In the genomic region with DNA sequence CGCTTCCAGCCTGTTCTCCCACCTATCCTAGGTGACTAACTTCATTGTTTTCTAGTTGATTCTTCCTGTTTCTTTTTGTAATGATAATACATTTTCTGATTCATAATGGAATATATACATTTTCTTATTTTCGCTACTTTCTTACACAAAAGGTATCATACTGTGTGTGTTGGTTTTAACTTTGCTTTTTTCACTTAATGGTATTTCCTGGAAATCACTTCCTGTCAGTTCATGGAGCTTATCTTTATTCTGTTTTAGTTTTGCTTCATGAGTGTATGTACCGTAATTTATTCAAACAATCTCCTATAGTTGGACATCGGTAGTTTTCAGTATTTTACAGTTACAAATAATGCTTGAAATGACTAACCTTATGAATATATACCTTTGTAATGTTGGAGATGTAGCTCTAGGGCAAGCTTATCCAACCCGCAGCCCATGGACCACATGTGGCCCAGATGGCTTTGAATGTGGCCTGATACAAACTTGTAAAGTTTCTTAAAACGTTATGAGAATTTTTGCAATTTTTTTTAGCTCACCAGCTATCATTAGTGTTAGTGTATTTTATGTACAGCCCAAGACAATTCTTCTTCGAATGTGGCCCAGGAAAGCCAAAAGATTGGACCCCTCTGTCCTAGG, we compare ENCODE assay signal across 15 cellular contexts. TPM values are rescaled to one million over a fixed set of nuclear protein-coding genes. Genes with fewer than 3 reads are reported as not detected.
DNase-seq lines count a peak whose midpoint lies in the region; ATAC-seq, FAIRE-seq and TF ChIP-seq lines count a peak whose summit lies in the region.
"Had no signal": no experiment of that assay in that cellular context is flagged by ENCODE, and none has a peak within 500 bp of the region (broad histone marks: within the 10 kb centered on the region; RNA-seq: fewer than 3 reads in every experiment).

No MANE protein-coding gene starts in this region.

- no peak overlapping the region for H3K4me3 ChIP-seq in endothelial cell of umbilical vein (replicated peaks in 1 of 3; ENCODE audit: insufficient read depth in 1 of 3, low read depth in 1 of 3, low read length in 3 of 3)
- H3K4me3 ChIP-seq: K562, PC-9 had no signal

- peaks cover 4 to 20% of the 10 kb centered on the region in 2 donors for H3K36me3 Mint-ChIP-seq in activated T-cell treated with anti-CD3 and anti-CD28 coated beads, Interleukin-2, amount 50 U/mL, for 72 hours (ENCODE audit: insufficient read depth in 2 of 2)
- H3K36me3 Mint-ChIP-seq in nephron progenitor cell (ENCODE audit: low read depth) = peaks cover 81% of the 10 kb centered on the region

- H3K4me1 ChIP-seq in endothelial cell of umbilical vein (ENCODE audit: control insufficient read depth, extremely low read depth, insufficient read depth, low read length) = peaks cover 7% of the 10 kb centered on the region

- peak overlapping the region; percentile 94 for H3K27ac Mint-ChIP-seq in activated T-cell treated with anti-CD3 and anti-CD28 coated beads, Interleukin-2, amount 50 U/mL, for 72 hours
- H3K27ac Mint-ChIP-seq in nephron progenitor cell = no peak overlapping the region
- H3K27ac Mint-ChIP-seq: B cell had no signal

- no peaks in the 10 kb centered on the region for H3K79me2 ChIP-seq in endothelial cell of umbilical vein (ENCODE audit: control insufficient read depth, insufficient read depth, low read length)

- POLR2A ChIA-PET in endothelial cell of umbilical vein (lab: Charles Lee) = no interaction called here

- no peaks in the 10 kb centered on the region for H3K27me3 ChIP-seq in endothelial cell of umbilical vein (ENCODE audit: control insufficient read depth in 2 of 2, insufficient read depth in 2 of 2, low read length in 2 of 2)

- BruUV-seq in endothelial cell of umbilical vein (replicated peaks; lab: Mats Ljungman, UMichigan) = no TSS peak

- FAIRE-seq in endothelial cell of umbilical vein (lab: Jason Lieb, UNC) = no peak
- FAIRE-seq: K562 had no signal

- dilution Hi-C loops in endothelial cell of umbilical vein (cut with MboI; ENCODE audit: extremely low pct_ligation_motif_present, low sequenced_read_pairs) = no loop called here

- H3K4me1 Mint-ChIP-seq in activated T-cell treated with anti-CD3 and anti-CD28 coated beads, Interleukin-2, amount 50 U/mL, for 72 hours (ENCODE audit: low read depth) = peaks cover 18% of the 10 kb centered on the region
- no peaks in the 10 kb centered on the region for H3K4me1 Mint-ChIP-seq in nephron progenitor cell
- H3K4me1 Mint-ChIP-seq: B cell had no signal

- in situ Hi-C loops in SK-MEL-5 (cut with HindIII; ENCODE audit: low pct_unique_long_range_greater_than_20kb, low sequenced_read_pairs) = no loop called here

- peak overlapping the region; percentile 16 for H3K4me2 ChIP-seq in endothelial cell of umbilical vein (ENCODE audit: insufficient read depth, low read length)
- H3K4me2 ChIP-seq: PC-9 had no signal

- no peaks in the 10 kb centered on the region for H3K27me3 Mint-ChIP-seq in activated T-cell treated with anti-CD3 and anti-CD28 coated beads, Interleukin-2, amount 50 U/mL, for 72 hours (ENCODE audit: low read depth)
- H3K27me3 Mint-ChIP-seq in nephron progenitor cell (ENCODE audit: low read depth, poor library complexity) = no peaks in the 10 kb centered on the region
- H3K27me3 Mint-ChIP-seq: B cell; CD4-positive, alpha-beta memory T cell had no signal

- no peaks in the 10 kb centered on the region for H3K9me3 ChIP-seq in endothelial cell of umbilical vein (replicated peaks; ENCODE audit: control insufficient read depth, insufficient read depth, low read length)

- peaks cover 0 to 7% of the 10 kb centered on the region in 2 experiments for H3K36me3 ChIP-seq in endothelial cell of umbilical vein (ENCODE audit: control insufficient read depth in 2 of 2, extremely low read depth in 1 of 2, insufficient read depth in 2 of 2, low read length in 2 of 2)

- TF ChIP-seq CTCF in endothelial cell of umbilical vein (IDR thresholded peaks at IDR 0.05; ENCODE audit: extremely low read depth in 1 of 2, insufficient read depth in 1 of 2, low read depth in 1 of 2, low read length in 2 of 2) (no peak), nephron progenitor cell (IDR thresholded peaks at IDR 0.05) (no peak)

- H3K9me3 Mint-ChIP-seq in activated T-cell treated with anti-CD3 and anti-CD28 coated beads, Interleukin-2, amount 50 U/mL, for 72 hours = no peaks in the 10 kb centered on the region
- H3K9me3 Mint-ChIP-seq in nephron progenitor cell = no peaks in the 10 kb centered on the region
- H3K9me3 Mint-ChIP-seq: CD4-positive, alpha-beta memory T cell had no signal

- peak overlapping the region in 1 of 2 donors; percentile 61 for H3K4me3 Mint-ChIP-seq in activated T-cell treated with anti-CD3 and anti-CD28 coated beads, Interleukin-2, amount 50 U/mL, for 72 hours
- H3K4me3 Mint-ChIP-seq in nephron progenitor cell = no peak overlapping the region
- H3K4me3 Mint-ChIP-seq: B cell had no signal

- CTCF ChIA-PET in endothelial cell of umbilical vein (lab: Charles Lee) = interaction anchor here (0.9 to 1.8 kb wide), 4 partner anchors 11 to 173 kb away, joined by 3 to 7 read pairs (median 3); no protein-coding TSS in a partner anchor

- no peak for TF ChIP-seq POLR2A in endothelial cell of umbilical vein (IDR thresholded peaks at IDR 0.05; ENCODE audit: low read depth, low read length)

- H4K20me1 ChIP-seq in endothelial cell of umbilical vein (replicated peaks; ENCODE audit: control insufficient read depth, extremely low read depth, insufficient read depth, low read length) = no peaks in the 10 kb centered on the region

- intact Hi-C loops in endothelial cell of umbilical vein (cut with micrococcal nuclease) = no loop called here

- H2AFZ ChIP-seq in endothelial cell of umbilical vein (ENCODE audit: low read depth, low read length) = no peak overlapping the region
- H2AFZ ChIP-seq: PC-9 had no signal

- H3K9ac ChIP-seq in endothelial cell of umbilical vein (replicated peaks; ENCODE audit: extremely low read depth, insufficient read depth, low read length) = no peak overlapping the region

- no peak for DNase-seq in activated T-cell treated with anti-CD3 and anti-CD28 coated beads, Interleukin-2, amount 50 U/mL, for 72 hours
- DNase-seq in activated T-cell treated with anti-CD3 and anti-CD28 coated beads, Interleukin-2, amount 50 U/mL, for 1 hour = no peak
- DNase-seq in EL (peak; percentile 32), SK-MEL-5 (ENCODE audit: low read depth, low spot score) (peak; percentile 27), endothelial cell of umbilical vein (ENCODE audit: low read depth, low spot score) (no peak), NK-92 (lab: John Stamatoyannopoulos, UW; ENCODE audit: unreplicated experiment) (no peak), nephron progenitor cell (no peak)
- DNase-seq: CD4-positive, alpha-beta memory T cell; NCI-H1092 treated with DMSO at 0.1 percent for 48 hours; NCI-H1694; NCI-H2107; NCI-H748 treated with DMSO at 0.1 percent for 48 hours had no signal

- H3K27ac ChIP-seq in endothelial cell of umbilical vein (ENCODE audit: insufficient read depth, low read depth, low read length) = no peak overlapping the region
- H3K27ac ChIP-seq: PC-9 had no signal

- no peak for ATAC-seq in activated T-cell treated with anti-CD3 and anti-CD28 coated beads, Interleukin-2, amount 50 U/mL, for 72 hours (replicated peaks in 1 of 2)

- no peaks in the 10 kb centered on the region for H3K9me1 ChIP-seq in endothelial cell of umbilical vein (replicated peaks; ENCODE audit: control insufficient read depth, extremely low read depth, insufficient read depth, low read length)

TF ChIP-seq in endothelial cell of umbilical vein, 7 proteins besides CTCF, POLR2A, EP300 and RAD21 (continues in another document):
- TF ChIP-seq, protein P1, sequence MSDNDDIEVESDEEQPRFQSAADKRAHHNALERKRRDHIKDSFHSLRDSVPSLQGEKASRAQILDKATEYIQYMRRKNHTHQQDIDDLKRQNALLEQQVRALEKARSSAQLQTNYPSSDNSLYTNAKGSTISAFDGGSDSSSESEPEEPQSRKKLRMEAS (IDR thresholded peaks at IDR 0.05; ENCODE audit: insufficient read depth, insufficient read length) = no peak
- TF ChIP-seq MYC (IDR thresholded peaks at IDR 0.05; ENCODE audit: low read depth, low read length) (no peak), POLR2AphosphoS5 (IDR thresholded peaks at IDR 0.05; ENCODE audit: insufficient read depth, low read depth, low read length) (no peak), FOS (IDR thresholded peaks at IDR 0.05; ENCODE audit: borderline replicate concordance, insufficient read depth, low read length) (no peak), EZH2 (IDR thresholded peaks at IDR 0.05; ENCODE audit: borderline replicate concordance, low read depth, low read length, severe bottlenecking) (no peak), GATA2 (IDR thresholded peaks at IDR 0.05; ENCODE audit: insufficient read depth, insufficient read length, low read depth, low read length) (no peak)

RNA-seq across cellular contexts. Expression of gene TRMT11, which starts 16.5 kb away (rescaled TPM):
- total RNA-seq in activated T-cell treated with anti-CD3 and anti-CD28 coated beads, Interleukin-2, amount 50 U/mL, for 72 hours = 10 to 100 TPM; 29.1 to 29.9 TPM
- total RNA-seq in SK-MEL-5 (2014; rRNA removed; shearing (Covaris generic)) = 19.4 and 21.1 TPM in 2 replicates
- 8.2 and 10.2 TPM in 2 replicates for polyA plus RNA-seq in SK-MEL-5 (2015; cell fraction: cytosol; rRNA removed)
- polyA plus RNA-seq in SK-MEL-5 (2015; cell fraction: nucleus; rRNA removed) = 45.5 and 70.6 TPM in 2 replicates
- total RNA-seq in endothelial cell of umbilical vein = 10.7 and 11.3 TPM in 2 replicates
- polyA plus RNA-seq in endothelial cell of umbilical vein = 4.0 and 5.1 TPM in 2 replicates
- 5.6 and 5.8 TPM in 2 replicates for polyA plus RNA-seq in endothelial cell of umbilical vein (2011; cell fraction: cytosol; rRNA removed)
- polyA plus RNA-seq in endothelial cell of umbilical vein (2011; cell fraction: nucleus; rRNA removed) = 30.8 and 46.7 TPM in 2 replicates
- 7.0 and 7.9 TPM in 2 replicates for polyA plus RNA-seq in endothelial cell of umbilical vein (2012)
- polyA minus RNA-seq in endothelial cell of umbilical vein = 9.7 and 16.8 TPM in 2 replicates
- polyA minus RNA-seq in endothelial cell of umbilical vein (2011; cell fraction: cytosol; rRNA and poly(A)+ RNA removed) = 9.0 TPM
- 36.0 and 52.9 TPM in 2 replicates for polyA minus RNA-seq in endothelial cell of umbilical vein (2011; cell fraction: nucleus; rRNA and poly(A)+ RNA removed)

RNA-seq across cellular contexts. Expression of gene HINT3, which starts 46.3 kb away (rescaled TPM):
- total RNA-seq in activated T-cell treated with anti-CD3 and anti-CD28 coated beads, Interleukin-2, amount 50 U/mL, for 72 hours = 10 to 100 TPM; 15.2 to 19.3 TPM
- 18.2 and 19.6 TPM in 2 replicates for total RNA-seq in SK-MEL-5 (2014; rRNA removed; shearing (Covaris generic))
- 7.2 and 7.4 TPM in 2 replicates for polyA plus RNA-seq in SK-MEL-5 (2015; cell fraction: cytosol; rRNA removed)
- 1.7 and 3.8 TPM in 2 replicates for polyA plus RNA-seq in SK-MEL-5 (2015; cell fraction: nucleus; rRNA removed)
- 8.4 and 9.7 TPM in 2 replicates for total RNA-seq in endothelial cell of umbilical vein
- polyA plus RNA-seq in endothelial cell of umbilical vein = 1.1 and 1.8 TPM in 2 replicates
- polyA plus RNA-seq in endothelial cell of umbilical vein (2011; cell fraction: cytosol; rRNA removed) = 1.9 and 2.1 TPM in 2 replicates
- polyA plus RNA-seq in endothelial cell of umbilical vein (2011; cell fraction: nucleus; rRNA removed) = 0.66 and 1.0 TPM in 2 replicates
- 9.3 TPM in 2 replicates for polyA plus RNA-seq in endothelial cell of umbilical vein (2012)
- 1.2 and 1.9 TPM in 2 replicates for polyA minus RNA-seq in endothelial cell of umbilical vein
- 5.6 TPM for polyA minus RNA-seq in endothelial cell of umbilical vein (2011; cell fraction: cytosol; rRNA and poly(A)+ RNA removed)
- polyA minus RNA-seq in endothelial cell of umbilical vein (2011; cell fraction: nucleus; rRNA and poly(A)+ RNA removed) = 1.7 TPM in 2 replicates

Comparison
In these comparisons a context has a peak if more than half of its experiments do, and no peak if none do; other contexts are left out.
1. DNase-seq: peak in EL (single experiment) and SK-MEL-5 (single experiment); none in activated T-cell treated with anti-CD3 and anti-CD28 coated beads, Interleukin-2, amount 50 U/mL, for 72 hours (0 of 2), activated T-cell treated with anti-CD3 and anti-CD28 coated beads, Interleukin-2, amount 50 U/mL, for 1 hour (single experiment), endothelial cell of umbilical vein (single experiment), NK-92 (single experiment) and nephron progenitor cell (single experiment).